ENCODE assay signal across 24 cellular contexts in the genomic region with DNA sequence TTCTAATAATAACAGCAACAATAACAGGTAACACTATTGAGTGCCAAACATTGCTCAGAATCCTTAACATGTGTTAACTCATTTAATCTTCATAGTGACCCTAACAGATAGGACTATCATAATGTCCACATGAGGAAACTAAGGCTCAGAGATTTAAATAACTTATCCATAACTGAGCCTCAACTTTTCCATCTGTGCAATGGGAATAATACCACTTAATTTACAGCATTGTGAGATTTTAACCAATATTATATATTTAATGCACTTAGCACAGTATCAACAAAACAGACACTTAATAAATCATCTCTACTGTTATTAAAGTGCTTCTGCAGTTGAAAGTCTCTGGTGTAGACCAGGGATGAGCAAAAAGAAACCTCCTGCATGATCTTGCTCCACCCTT.
"Had no signal": no experiment of that assay in that cellular context is flagged by ENCODE, and none has a peak within 500 bp of the region (broad histone marks: within the 10 kb centered on the region; RNA-seq: fewer than 3 reads in every experiment).

No MANE protein-coding gene starts in this region.

- H3K27me3 Mint-ChIP-seq: activated naive CD8-positive, alpha-beta T cell treated with anti-CD3 and anti-CD28 coated beads for 36 hours; T-cell had no signal

- H3K4me3 Mint-ChIP-seq: activated naive CD8-positive, alpha-beta T cell treated with anti-CD3 and anti-CD28 coated beads for 36 hours; neural crest cell; T-cell had no signal

- H3K9me3 Mint-ChIP-seq: activated naive CD8-positive, alpha-beta T cell treated with anti-CD3 and anti-CD28 coated beads for 36 hours; activated T-helper 2 cell treated with anti-CD3 and anti-CD28 coated beads, Interferon-gamma antibody, Interleukin-2, Interleukin-4, amounts not matched to agents 10 μg/mL and 5 μg/mL and 100 μg/mL, durations not matched to agents 14 hours and 24 hours and 36 hours; neural crest cell; T-cell had no signal

- H3K27ac Mint-ChIP-seq: activated naive CD8-positive, alpha-beta T cell treated with anti-CD3 and anti-CD28 coated beads for 36 hours; activated T-helper 2 cell treated with anti-CD3 and anti-CD28 coated beads, Interferon-gamma antibody, Interleukin-2, Interleukin-4, amounts not matched to agents 10 μg/mL and 5 μg/mL and 100 μg/mL, durations not matched to agents 14 hours and 24 hours and 36 hours had no signal

- H3K4me1 ChIP-seq: left ventricle myocardium inferior, parathyroid adenoma, psoas muscle, right atrium auricular region had no signal

- H3K36me3 ChIP-seq: adrenal gland, left ventricle myocardium inferior, right atrium auricular region, spleen, tibial nerve had no signal

- ATAC-seq: body of pancreas, psoas muscle, T-cell had no signal

- H3K4me3 ChIP-seq: adrenal gland, body of pancreas, left ventricle myocardium inferior, lung, psoas muscle, right atrium auricular region, spleen, tibial nerve had no signal

- H3K4me1 Mint-ChIP-seq: neural crest cell had no signal

- H3K9ac ChIP-seq: parathyroid adenoma had no signal

- H3K27me3 ChIP-seq: adrenal gland, body of pancreas, right atrium auricular region, spleen, tibial nerve had no signal

- H3K9me3 ChIP-seq: adrenal gland, body of pancreas, left ventricle myocardium inferior, psoas muscle, right atrium auricular region, spleen, tibial nerve had no signal

- H3K36me3 Mint-ChIP-seq: T-cell had no signal

- H3K27ac ChIP-seq: adrenal gland, body of pancreas, left ventricle myocardium inferior, parathyroid adenoma, psoas muscle, right atrium auricular region, spleen, tibial nerve had no signal

- DNase-seq: activated CD4-positive, alpha-beta T cell treated with anti-CD3 and anti-CD28 coated beads for 4 hours; activated CD4-positive, alpha-beta T cell treated with anti-CD3 and anti-CD28 coated beads, Interleukin-2, amount 50 U/mL, for 4 hours; activated naive CD4-positive, alpha-beta T cell; activated naive CD8-positive, alpha-beta T cell treated with anti-CD3 and anti-CD28 coated beads for 36 hours; activated T-cell treated with anti-CD3 and anti-CD28 coated beads for 4 hours; adrenal gland; aorta; body of pancreas; dermis blood vessel endothelial cell; effector CD4-positive, alpha-beta T cell; islet precursor cell; left ventricle myocardium inferior; mesendoderm; nucleus accumbens; psoas muscle; spleen; stimulated activated naive CD4-positive, alpha-beta T cell treated with Interleukin-2 at 50 U/mL for 16 hours; T-cell had no signal
